8 cellular contexts compared by ENCODE assay signal in genomic region chr3:41881233-41881821, GRCh38.
A peak's percentile ranks its signal among the peaks of the same experiment; 100 is the strongest.
DNase-seq lines count a peak whose midpoint lies in the region; ATAC-seq and TF ChIP-seq lines count a peak whose summit lies in the region.

No MANE protein-coding gene starts in this region.

- TF ChIP-seq POLR2A in right lobe of liver (IDR thresholded peaks at IDR 0.05), result no peak

- 51% methylated on average over 3 of the region's 3 CpGs for WGBS in right lobe of liver (ENCODE audit: insufficient coverage, low coverage, low lambda C conversion rate, missing lambda C conversion rate)

- H3K4me3 ChIP-seq in cardiac muscle cell, result no peak overlapping the region
- H3K4me3 ChIP-seq in brain microvascular endothelial cell (ENCODE audit: low read depth, low read length), result no peak overlapping the region
- no peak overlapping the region for H3K4me3 ChIP-seq in right lobe of liver

- in situ Hi-C loops in brain microvascular endothelial cell (cut with HindIII; ENCODE audit: low pct_ligation_motif_present, low sequenced_read_pairs), result no loop called here

- H3K9me3 ChIP-seq in cardiac muscle cell (ENCODE audit: low read depth), result no peaks in the 10 kb centered on the region
- H3K9me3 ChIP-seq in right lobe of liver, result no peaks in the 10 kb centered on the region

- TF ChIP-seq CTCF in cardiac muscle cell (IDR thresholded peaks at IDR 0.05; ENCODE audit: low read depth, low read length) (peak; percentile 58), brain microvascular endothelial cell (IDR thresholded peaks at IDR 0.05; ENCODE audit: low read depth, low read length, missing control alignments) (peak; percentile 51), right lobe of liver (IDR thresholded peaks at IDR 0.05) (peak; percentile 66 to 81 (median 71))

- H3K4me1 ChIP-seq in cardiac muscle cell (ENCODE audit: low read depth) (no peaks in the 10 kb centered on the region), right lobe of liver (peaks cover 0 to 9% (median 0%) of the 10 kb centered on the region in 4 donors)

- ATAC-seq in Right ventricle myocardium superior (ENCODE audit: poor library complexity), result no peak
- ATAC-seq in right lobe of liver, result peak in 2 of 4 donors; percentile 38 to 43
- no peak for ATAC-seq in GM18520 (IDR thresholded peaks at IDR 0.05; ENCODE audit: unreplicated experiment)
- ATAC-seq in GM21515 (IDR thresholded peaks at IDR 0.05; ENCODE audit: unreplicated experiment), result no peak

- H3K27ac ChIP-seq in cardiac muscle cell (no peak overlapping the region), brain microvascular endothelial cell (no peak overlapping the region), right lobe of liver (no peak overlapping the region)

- H3K27me3 ChIP-seq in cardiac muscle cell (no peaks in the 10 kb centered on the region), brain microvascular endothelial cell (replicated peaks) (no peaks in the 10 kb centered on the region), right lobe of liver (no peaks in the 10 kb centered on the region)

- no peaks in the 10 kb centered on the region for H3K36me3 ChIP-seq in cardiac muscle cell
- H3K36me3 ChIP-seq in brain microvascular endothelial cell (replicated peaks), result no peaks in the 10 kb centered on the region
- H3K36me3 ChIP-seq in right lobe of liver, result no peaks in the 10 kb centered on the region

- DNase-seq in cardiac muscle cell (ENCODE audit: low read depth in 1 of 2, low spot score in 1 of 2), result peak; percentile 53 to 66
- DNase-seq in Right ventricle myocardium superior, result no peak
- DNase-seq in NCI-H146 (lab: John Stamatoyannopoulos, UW), result peak; percentile 10
- DNase-seq in brain microvascular endothelial cell, result peak; percentile 16
- no peak for DNase-seq in right lobe of liver
- no peak for DNase-seq in activated effector memory CD4-positive, alpha-beta T cell treated with Interleukin-2 at 50 U/mL for 16 hours

- intact Hi-C loops in Right ventricle myocardium superior (cut with DNase I) (loop anchor here (2.0 to 5.0 kb wide), 2 partner anchors 1301 to 1554 kb away; no protein-coding TSS in a partner anchor), right lobe of liver (cut with DNase I) (no loop called here)

Comparison
In these comparisons a context has a peak if more than half of its experiments do, and no peak if none do; other contexts are left out.
1. DNase-seq: peak in cardiac muscle cell (2 of 2), NCI-H146 (single experiment) and brain microvascular endothelial cell (single experiment); none in Right ventricle myocardium superior (single experiment), right lobe of liver (0 of 3) and activated effector memory CD4-positive, alpha-beta T cell treated with Interleukin-2 at 50 U/mL for 16 hours (single experiment).
2. Peak in every context shown above with its lines, with median percentiles within 50 percentile points of each other: CTCF ChIP-seq.